Comparison of ENCODE assay signal across 1 cellular context in the genomic region with DNA sequence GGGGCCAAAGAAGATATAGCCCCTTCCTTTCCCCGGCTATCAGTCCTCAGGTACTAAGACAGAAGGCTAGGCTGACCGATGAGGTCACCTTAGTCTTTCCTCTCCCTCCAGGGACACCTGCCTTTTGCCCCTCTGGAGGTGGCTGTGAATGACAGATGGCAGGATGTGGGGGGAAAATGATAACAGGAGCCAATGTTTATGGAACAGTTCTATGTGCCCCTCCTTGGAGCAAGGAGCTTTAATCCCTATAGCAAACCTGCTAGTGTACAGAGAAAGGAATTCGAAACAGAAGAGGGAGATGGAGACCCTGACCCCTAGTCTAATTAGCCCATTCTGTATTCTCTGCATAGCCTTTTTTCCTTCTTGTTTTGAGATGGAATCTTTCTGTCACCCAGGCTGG.
A peak's percentile ranks its signal among the peaks of the same experiment; 100 is the strongest.
TF ChIP-seq lines count a peak whose summit lies in the region.

No MANE protein-coding gene starts in this region.

TF ChIP-seq in HepG2, 621 proteins besides CTCF, POLR2A, EP300 and RAD21 (continued from another document and continues in another):
- TF ChIP-seq, protein P1, sequence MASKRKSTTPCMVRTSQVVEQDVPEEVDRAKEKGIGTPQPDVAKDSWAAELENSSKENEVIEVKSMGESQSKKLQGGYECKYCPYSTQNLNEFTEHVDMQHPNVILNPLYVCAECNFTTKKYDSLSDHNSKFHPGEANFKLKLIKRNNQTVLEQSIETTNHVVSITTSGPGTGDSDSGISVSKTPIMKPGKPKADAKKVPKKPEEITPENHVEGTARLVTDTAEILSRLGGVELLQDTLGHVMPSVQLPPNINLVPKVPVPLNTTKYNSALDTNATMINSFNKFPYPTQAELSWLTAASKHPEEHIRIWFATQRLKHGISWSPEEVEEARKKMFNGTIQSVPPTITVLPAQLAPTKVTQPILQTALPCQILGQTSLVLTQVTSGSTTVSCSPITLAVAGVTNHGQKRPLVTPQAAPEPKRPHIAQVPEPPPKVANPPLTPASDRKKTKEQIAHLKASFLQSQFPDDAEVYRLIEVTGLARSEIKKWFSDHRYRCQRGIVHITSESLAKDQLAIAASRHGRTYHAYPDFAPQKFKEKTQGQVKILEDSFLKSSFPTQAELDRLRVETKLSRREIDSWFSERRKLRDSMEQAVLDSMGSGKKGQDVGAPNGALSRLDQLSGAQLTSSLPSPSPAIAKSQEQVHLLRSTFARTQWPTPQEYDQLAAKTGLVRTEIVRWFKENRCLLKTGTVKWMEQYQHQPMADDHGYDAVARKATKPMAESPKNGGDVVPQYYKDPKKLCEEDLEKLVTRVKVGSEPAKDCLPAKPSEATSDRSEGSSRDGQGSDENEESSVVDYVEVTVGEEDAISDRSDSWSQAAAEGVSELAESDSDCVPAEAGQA (IDR thresholded peaks at IDR 0.05; ENCODE audit: low read depth), result no peak
- TF ChIP-seq, protein P1 (CRISPR knock-in tag; IDR thresholded peaks at IDR 0.05; ENCODE audit: borderline replicate concordance), result no peak; the same call in 1 of the 2 replicates
- no peak for TF ChIP-seq ZKSCAN1 (IDR thresholded peaks at IDR 0.05; ENCODE audit: low read length)
- TF ChIP-seq, protein P2, sequence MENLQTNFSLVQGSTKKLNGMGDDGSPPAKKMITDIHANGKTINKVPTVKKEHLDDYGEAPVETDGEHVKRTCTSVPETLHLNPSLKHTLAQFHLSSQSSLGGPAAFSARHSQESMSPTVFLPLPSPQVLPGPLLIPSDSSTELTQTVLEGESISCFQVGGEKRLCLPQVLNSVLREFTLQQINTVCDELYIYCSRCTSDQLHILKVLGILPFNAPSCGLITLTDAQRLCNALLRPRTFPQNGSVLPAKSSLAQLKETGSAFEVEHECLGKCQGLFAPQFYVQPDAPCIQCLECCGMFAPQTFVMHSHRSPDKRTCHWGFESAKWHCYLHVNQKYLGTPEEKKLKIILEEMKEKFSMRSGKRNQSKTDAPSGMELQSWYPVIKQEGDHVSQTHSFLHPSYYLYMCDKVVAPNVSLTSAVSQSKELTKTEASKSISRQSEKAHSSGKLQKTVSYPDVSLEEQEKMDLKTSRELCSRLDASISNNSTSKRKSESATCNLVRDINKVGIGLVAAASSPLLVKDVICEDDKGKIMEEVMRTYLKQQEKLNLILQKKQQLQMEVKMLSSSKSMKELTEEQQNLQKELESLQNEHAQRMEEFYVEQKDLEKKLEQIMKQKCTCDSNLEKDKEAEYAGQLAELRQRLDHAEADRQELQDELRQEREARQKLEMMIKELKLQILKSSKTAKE (CRISPR knock-in tag; IDR thresholded peaks at IDR 0.05; ENCODE audit: borderline replicate concordance), result 0 out of 2 replicates have a peak, but pooled peaks have one; percentile 37
- TF ChIP-seq, protein P3, sequence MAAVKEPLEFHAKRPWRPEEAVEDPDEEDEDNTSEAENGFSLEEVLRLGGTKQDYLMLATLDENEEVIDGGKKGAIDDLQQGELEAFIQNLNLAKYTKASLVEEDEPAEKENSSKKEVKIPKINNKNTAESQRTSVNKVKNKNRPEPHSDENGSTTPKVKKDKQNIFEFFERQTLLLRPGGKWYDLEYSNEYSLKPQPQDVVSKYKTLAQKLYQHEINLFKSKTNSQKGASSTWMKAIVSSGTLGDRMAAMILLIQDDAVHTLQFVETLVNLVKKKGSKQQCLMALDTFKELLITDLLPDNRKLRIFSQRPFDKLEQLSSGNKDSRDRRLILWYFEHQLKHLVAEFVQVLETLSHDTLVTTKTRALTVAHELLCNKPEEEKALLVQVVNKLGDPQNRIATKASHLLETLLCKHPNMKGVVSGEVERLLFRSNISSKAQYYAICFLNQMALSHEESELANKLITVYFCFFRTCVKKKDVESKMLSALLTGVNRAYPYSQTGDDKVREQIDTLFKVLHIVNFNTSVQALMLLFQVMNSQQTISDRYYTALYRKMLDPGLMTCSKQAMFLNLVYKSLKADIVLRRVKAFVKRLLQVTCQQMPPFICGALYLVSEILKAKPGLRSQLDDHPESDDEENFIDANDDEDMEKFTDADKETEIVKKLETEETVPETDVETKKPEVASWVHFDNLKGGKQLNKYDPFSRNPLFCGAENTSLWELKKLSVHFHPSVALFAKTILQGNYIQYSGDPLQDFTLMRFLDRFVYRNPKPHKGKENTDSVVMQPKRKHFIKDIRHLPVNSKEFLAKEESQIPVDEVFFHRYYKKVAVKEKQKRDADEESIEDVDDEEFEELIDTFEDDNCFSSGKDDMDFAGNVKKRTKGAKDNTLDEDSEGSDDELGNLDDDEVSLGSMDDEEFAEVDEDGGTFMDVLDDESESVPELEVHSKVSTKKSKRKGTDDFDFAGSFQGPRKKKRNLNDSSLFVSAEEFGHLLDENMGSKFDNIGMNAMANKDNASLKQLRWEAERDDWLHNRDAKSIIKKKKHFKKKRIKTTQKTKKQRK (IDR thresholded peaks at IDR 0.05; ENCODE audit: low read length), result no peak
- TF ChIP-seq MXI1 (IDR thresholded peaks at IDR 0.05; ENCODE audit: borderline replicate concordance, low read depth, low read length), result no peak
- TF ChIP-seq PCBP2 (optimal IDR thresholded peaks at IDR 0.05; ENCODE audit: low read depth, low read length, poor library complexity, severe bottlenecking), result no peak
- TF ChIP-seq, protein P4, sequence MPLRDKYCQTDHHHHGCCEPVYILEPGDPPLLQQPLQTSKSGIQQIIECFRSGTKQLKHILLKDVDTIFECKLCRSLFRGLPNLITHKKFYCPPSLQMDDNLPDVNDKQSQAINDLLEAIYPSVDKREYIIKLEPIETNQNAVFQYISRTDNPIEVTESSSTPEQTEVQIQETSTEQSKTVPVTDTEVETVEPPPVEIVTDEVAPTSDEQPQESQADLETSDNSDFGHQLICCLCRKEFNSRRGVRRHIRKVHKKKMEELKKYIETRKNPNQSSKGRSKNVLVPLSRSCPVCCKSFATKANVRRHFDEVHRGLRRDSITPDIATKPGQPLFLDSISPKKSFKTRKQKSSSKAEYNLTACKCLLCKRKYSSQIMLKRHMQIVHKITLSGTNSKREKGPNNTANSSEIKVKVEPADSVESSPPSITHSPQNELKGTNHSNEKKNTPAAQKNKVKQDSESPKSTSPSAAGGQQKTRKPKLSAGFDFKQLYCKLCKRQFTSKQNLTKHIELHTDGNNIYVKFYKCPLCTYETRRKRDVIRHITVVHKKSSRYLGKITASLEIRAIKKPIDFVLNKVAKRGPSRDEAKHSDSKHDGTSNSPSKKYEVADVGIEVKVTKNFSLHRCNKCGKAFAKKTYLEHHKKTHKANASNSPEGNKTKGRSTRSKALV (CRISPR knock-in tag; IDR thresholded peaks at IDR 0.05), result peak; percentile 26; the same call in 1 of the 2 replicates
- TF ChIP-seq KLF12 (CRISPR knock-in tag; IDR thresholded peaks at IDR 0.05; ENCODE audit: borderline replicate concordance), result no peak
- no peak for TF ChIP-seq ATF7-NPFF (CRISPR knock-in tag; IDR thresholded peaks at IDR 0.05; ENCODE audit: low read depth)
- TF ChIP-seq, protein P5, sequence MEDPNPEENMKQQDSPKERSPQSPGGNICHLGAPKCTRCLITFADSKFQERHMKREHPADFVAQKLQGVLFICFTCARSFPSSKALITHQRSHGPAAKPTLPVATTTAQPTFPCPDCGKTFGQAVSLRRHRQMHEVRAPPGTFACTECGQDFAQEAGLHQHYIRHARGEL (CRISPR knock-in tag; IDR thresholded peaks at IDR 0.05), result no peak
- TF ChIP-seq, protein P6, sequence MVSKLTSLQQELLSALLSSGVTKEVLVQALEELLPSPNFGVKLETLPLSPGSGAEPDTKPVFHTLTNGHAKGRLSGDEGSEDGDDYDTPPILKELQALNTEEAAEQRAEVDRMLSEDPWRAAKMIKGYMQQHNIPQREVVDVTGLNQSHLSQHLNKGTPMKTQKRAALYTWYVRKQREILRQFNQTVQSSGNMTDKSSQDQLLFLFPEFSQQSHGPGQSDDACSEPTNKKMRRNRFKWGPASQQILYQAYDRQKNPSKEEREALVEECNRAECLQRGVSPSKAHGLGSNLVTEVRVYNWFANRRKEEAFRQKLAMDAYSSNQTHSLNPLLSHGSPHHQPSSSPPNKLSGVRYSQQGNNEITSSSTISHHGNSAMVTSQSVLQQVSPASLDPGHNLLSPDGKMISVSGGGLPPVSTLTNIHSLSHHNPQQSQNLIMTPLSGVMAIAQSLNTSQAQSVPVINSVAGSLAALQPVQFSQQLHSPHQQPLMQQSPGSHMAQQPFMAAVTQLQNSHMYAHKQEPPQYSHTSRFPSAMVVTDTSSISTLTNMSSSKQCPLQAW (CRISPR knock-in tag; IDR thresholded peaks at IDR 0.05), result 0 out of 2 replicates have a peak, but pooled peaks have one; percentile 21
- TF ChIP-seq, protein P7, sequence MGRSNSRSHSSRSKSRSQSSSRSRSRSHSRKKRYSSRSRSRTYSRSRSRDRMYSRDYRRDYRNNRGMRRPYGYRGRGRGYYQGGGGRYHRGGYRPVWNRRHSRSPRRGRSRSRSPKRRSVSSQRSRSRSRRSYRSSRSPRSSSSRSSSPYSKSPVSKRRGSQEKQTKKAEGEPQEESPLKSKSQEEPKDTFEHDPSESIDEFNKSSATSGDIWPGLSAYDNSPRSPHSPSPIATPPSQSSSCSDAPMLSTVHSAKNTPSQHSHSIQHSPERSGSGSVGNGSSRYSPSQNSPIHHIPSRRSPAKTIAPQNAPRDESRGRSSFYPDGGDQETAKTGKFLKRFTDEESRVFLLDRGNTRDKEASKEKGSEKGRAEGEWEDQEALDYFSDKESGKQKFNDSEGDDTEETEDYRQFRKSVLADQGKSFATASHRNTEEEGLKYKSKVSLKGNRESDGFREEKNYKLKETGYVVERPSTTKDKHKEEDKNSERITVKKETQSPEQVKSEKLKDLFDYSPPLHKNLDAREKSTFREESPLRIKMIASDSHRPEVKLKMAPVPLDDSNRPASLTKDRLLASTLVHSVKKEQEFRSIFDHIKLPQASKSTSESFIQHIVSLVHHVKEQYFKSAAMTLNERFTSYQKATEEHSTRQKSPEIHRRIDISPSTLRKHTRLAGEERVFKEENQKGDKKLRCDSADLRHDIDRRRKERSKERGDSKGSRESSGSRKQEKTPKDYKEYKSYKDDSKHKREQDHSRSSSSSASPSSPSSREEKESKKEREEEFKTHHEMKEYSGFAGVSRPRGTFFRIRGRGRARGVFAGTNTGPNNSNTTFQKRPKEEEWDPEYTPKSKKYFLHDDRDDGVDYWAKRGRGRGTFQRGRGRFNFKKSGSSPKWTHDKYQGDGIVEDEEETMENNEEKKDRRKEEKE (IDR thresholded peaks at IDR 0.05), result no peak
- TF ChIP-seq TBX3 (IDR thresholded peaks at IDR 0.05; ENCODE audit: borderline replicate concordance), result no peak
- no peak for TF ChIP-seq GATAD1 (CRISPR knock-in tag; IDR thresholded peaks at IDR 0.05)
- TF ChIP-seq ZNF678 (CRISPR knock-in tag; IDR thresholded peaks at IDR 0.05), result no peak
- TF ChIP-seq, protein P8, sequence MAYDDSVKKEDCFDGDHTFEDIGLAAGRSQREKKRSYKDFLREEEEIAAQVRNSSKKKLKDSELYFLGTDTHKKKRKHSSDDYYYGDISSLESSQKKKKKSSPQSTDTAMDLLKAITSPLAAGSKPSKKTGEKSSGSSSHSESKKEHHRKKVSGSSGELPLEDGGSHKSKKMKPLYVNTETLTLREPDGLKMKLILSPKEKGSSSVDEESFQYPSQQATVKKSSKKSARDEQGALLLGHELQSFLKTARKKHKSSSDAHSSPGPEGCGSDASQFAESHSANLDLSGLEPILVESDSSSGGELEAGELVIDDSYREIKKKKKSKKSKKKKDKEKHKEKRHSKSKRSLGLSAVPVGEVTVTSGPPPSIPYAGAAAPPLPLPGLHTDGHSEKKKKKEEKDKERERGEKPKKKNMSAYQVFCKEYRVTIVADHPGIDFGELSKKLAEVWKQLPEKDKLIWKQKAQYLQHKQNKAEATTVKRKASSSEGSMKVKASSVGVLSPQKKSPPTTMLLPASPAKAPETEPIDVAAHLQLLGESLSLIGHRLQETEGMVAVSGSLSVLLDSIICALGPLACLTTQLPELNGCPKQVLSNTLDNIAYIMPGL (CRISPR knock-in tag; IDR thresholded peaks at IDR 0.05; ENCODE audit: borderline replicate concordance in 1 of 2, low read depth in 1 of 2), result no peak
- no peak for TF ChIP-seq ARNT (IDR thresholded peaks at IDR 0.05)
- TF ChIP-seq, protein P9, sequence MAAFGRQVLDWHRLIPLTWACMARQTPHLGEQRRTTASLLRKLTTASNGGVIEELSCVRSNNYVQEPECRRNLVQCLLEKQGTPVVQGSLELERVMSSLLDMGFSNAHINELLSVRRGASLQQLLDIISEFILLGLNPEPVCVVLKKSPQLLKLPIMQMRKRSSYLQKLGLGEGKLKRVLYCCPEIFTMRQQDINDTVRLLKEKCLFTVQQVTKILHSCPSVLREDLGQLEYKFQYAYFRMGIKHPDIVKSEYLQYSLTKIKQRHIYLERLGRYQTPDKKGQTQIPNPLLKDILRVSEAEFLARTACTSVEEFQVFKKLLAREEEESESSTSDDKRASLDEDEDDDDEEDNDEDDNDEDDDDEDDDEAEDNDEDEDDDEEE (CRISPR knock-in tag; IDR thresholded peaks at IDR 0.05), result no peak
- TF ChIP-seq ZNF232 (CRISPR knock-in tag; IDR thresholded peaks at IDR 0.05; ENCODE audit: borderline replicate concordance), result no peak
- TF ChIP-seq ZFP90 (CRISPR knock-in tag; IDR thresholded peaks at IDR 0.05; ENCODE audit: borderline replicate concordance), result peak; percentile 41; the same call in 1 of the 2 replicates
- TF ChIP-seq, protein P10, sequence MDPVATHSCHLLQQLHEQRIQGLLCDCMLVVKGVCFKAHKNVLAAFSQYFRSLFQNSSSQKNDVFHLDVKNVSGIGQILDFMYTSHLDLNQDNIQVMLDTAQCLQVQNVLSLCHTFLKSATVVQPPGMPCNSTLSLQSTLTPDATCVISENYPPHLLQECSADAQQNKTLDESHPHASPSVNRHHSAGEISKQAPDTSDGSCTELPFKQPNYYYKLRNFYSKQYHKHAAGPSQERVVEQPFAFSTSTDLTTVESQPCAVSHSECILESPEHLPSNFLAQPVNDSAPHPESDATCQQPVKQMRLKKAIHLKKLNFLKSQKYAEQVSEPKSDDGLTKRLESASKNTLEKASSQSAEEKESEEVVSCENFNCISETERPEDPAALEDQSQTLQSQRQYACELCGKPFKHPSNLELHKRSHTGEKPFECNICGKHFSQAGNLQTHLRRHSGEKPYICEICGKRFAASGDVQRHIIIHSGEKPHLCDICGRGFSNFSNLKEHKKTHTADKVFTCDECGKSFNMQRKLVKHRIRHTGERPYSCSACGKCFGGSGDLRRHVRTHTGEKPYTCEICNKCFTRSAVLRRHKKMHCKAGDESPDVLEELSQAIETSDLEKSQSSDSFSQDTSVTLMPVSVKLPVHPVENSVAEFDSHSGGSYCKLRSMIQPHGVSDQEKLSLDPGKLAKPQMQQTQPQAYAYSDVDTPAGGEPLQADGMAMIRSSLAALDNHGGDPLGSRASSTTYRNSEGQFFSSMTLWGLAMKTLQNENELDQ (CRISPR knock-in tag; IDR thresholded peaks at IDR 0.05; ENCODE audit: borderline replicate concordance), result no peak
